In the genomic region with DNA sequence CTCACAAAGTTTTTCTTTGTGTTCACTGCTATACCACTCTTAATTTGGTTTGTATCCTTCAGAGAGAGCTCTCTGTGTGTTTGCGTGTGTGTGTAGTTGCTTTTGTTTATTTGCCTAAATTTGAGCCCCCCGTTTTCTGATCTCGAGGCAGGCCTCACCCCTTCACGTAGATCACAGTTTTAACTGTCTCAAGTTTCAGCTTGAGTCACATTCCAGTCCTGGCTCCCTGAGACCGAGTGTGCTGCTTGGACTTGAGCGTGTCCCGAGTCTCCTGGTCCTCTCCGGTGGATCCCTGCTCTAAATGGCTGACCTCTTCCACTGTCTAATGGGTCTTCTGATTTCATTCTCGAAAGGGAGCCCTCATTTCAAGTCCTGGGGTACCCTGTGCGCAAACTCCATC, we compare ENCODE assay signal across 17 cellular contexts.
"Had no signal": no experiment of that assay in that cellular context is flagged by ENCODE, and none has a peak within 500 bp of the region (broad histone marks: within the 10 kb centered on the region; RNA-seq: fewer than 3 reads in every experiment).

No MANE protein-coding gene starts in this region.

- H3K4me3 Mint-ChIP-seq: naive thymus-derived CD8-positive, alpha-beta T cell; neural progenitor cell; type B pancreatic cell had no signal

- H3K4me1 Mint-ChIP-seq: neural progenitor cell had no signal

- H3K9me3 Mint-ChIP-seq: naive thymus-derived CD8-positive, alpha-beta T cell; type B pancreatic cell had no signal

- H3K27me3 Mint-ChIP-seq: naive thymus-derived CD8-positive, alpha-beta T cell; progenitor cell of endocrine pancreas; type B pancreatic cell had no signal

- DNase-seq: effector CD4-positive, alpha-beta T cell; gastrocnemius medialis; left colon; mesendoderm; mucosa of descending colon; naive thymus-derived CD8-positive, alpha-beta T cell; nucleus accumbens; ovary; right cardiac atrium; small intestine; stimulated activated CD4-positive, alpha-beta T cell treated with anti-CD3 and anti-CD28 coated beads, Interleukin-12 subunit alpha, Interleukin-12 subunit beta, amount 100 ng/mL, for 4 hours; stimulated activated naive CD4-positive, alpha-beta T cell treated with Interleukin-2 at 50 U/mL for 16 hours; thyroid gland had no signal

- H3K27ac Mint-ChIP-seq: neural progenitor cell, progenitor cell of endocrine pancreas, type B pancreatic cell had no signal

- ATAC-seq: esophagus mucosa; gastrocnemius medialis; left colon; mucosa of descending colon; naive thymus-derived CD8-positive, alpha-beta T cell; right cardiac atrium had no signal
